In genomic region chr3:98754483-98754882, GRCh38 we compare ENCODE assay signal across 19 cellular contexts. TPM values are rescaled to one million over a fixed set of nuclear protein-coding genes. Genes with fewer than 3 reads are reported as not detected.
"Had no signal": no experiment of that assay in that cellular context is flagged by ENCODE, and none has a peak within 500 bp of the region (broad histone marks: within the 10 kb centered on the region; RNA-seq: fewer than 3 reads in every experiment).

No MANE protein-coding gene starts in this region.

- H3K4me3 ChIP-seq: adrenal gland, colonic mucosa, smooth muscle cell, upper lobe of right lung had no signal

- H3K4me1 ChIP-seq: adrenal gland, colonic mucosa, upper lobe of right lung had no signal

- H3K36me3 ChIP-seq: adrenal gland, colonic mucosa, upper lobe of right lung had no signal

- H3K27me3 ChIP-seq: adrenal gland, colonic mucosa, upper lobe of right lung had no signal

- H3K27ac ChIP-seq: adrenal gland, colonic mucosa, upper lobe of right lung had no signal

- DNase-seq: activated CD4-positive, alpha-beta memory T cell treated with anti-CD3 and anti-CD28 coated beads, Interleukin-2, amount 10 ng/mL, durations not matched to agents 7 days and 5 days; activated CD4-positive, alpha-beta T cell treated with anti-CD3 and anti-CD28 coated beads for 4 hours; activated naive CD4-positive, alpha-beta T cell treated with anti-CD3 and anti-CD28 coated beads, Interleukin-2, amount 50 U/mL, for 16 hours; activated T-cell treated with anti-CD3 and anti-CD28 coated beads, Interleukin-2, amount 50 U/mL, for 24 hours; adrenal gland; central memory CD4-positive, alpha-beta T cell; colonic mucosa; hippocampal formation; kidney; mesendoderm; natural killer cell; nucleus accumbens; posterior cingulate gyrus; stimulated activated naive CD8-positive, alpha-beta T cell treated with anti-CD3 and anti-CD28 coated beads, Interleukin-15, Interleukin-2, amounts not matched to agents 100 U/mL and 50 U/mL, for 24 hours; T-helper 2 cell; upper lobe of right lung had no signal

- H3K4me2 ChIP-seq: smooth muscle cell had no signal

- ATAC-seq: esophagus mucosa; natural killer cell; stimulated activated naive CD8-positive, alpha-beta T cell treated with anti-CD3 and anti-CD28 coated beads, Interleukin-15, Interleukin-2, amounts not matched to agents 100 U/mL and 50 U/mL, for 24 hours; upper lobe of right lung; WTC11 had no signal

- H3K9me3 ChIP-seq: adrenal gland, colonic mucosa, upper lobe of right lung had no signal

RNA-seq across cellular contexts. Expression of gene ST3GAL6, which starts 8.7 kb away (rescaled TPM):
- total RNA-seq: activated CD4-positive, alpha-beta memory T cell treated with anti-CD3 and anti-CD28 coated beads, Interleukin-2, amount 10 ng/mL, durations not matched to agents 7 days and 5 days had no signal
